19 cellular contexts compared by ENCODE assay signal in genomic region chr22:46447906-46448669, GRCh38.
"Had no signal": no experiment of that assay in that cellular context is flagged by ENCODE, and none has a peak within 500 bp of the region (broad histone marks: within the 10 kb centered on the region; RNA-seq: fewer than 3 reads in every experiment).

No MANE protein-coding gene starts in this region.

- H3K27ac ChIP-seq: body of pancreas, epithelial cell of prostate, left ventricle myocardium inferior, sigmoid colon, thoracic aorta had no signal

- H3K27ac Mint-ChIP-seq: activated CD4-positive, alpha-beta memory T cell treated with anti-CD3 and anti-CD28 coated beads, Interleukin-2, amount 10 ng/mL, durations not matched to agents 7 days and 5 days; activated naive CD8-positive, alpha-beta T cell treated with anti-CD3 and anti-CD28 coated beads, Interleukin-2, amount 10 ng/mL, durations not matched to agents 7 days and 5 days; activated T-helper 17 cell treated with anti-CD3 and anti-CD28 coated beads, Interleukin-2, amount 50 U/mL, for 72 hours; memory B cell; stimulated activated naive B cell treated with anti-CD40 and anti-IgM and Interleukin-4, amounts not matched to agents 10 μg/mL and 1 μg/mL and 100 μg/mL, for 72 hours; T-helper 2 cell treated with Interferon-gamma antibody and Interleukin-4, amounts not matched to agents 5 μg/mL and 100 μg/mL, for 36 hours; WTC11 had no signal

- H3K27me3 Mint-ChIP-seq: activated CD4-positive, alpha-beta memory T cell treated with anti-CD3 and anti-CD28 coated beads, Interleukin-2, amount 10 ng/mL, durations not matched to agents 7 days and 5 days; activated naive CD8-positive, alpha-beta T cell treated with anti-CD3 and anti-CD28 coated beads, Interleukin-2, amount 10 ng/mL, durations not matched to agents 7 days and 5 days had no signal

- H3K9me3 Mint-ChIP-seq: activated CD4-positive, alpha-beta memory T cell treated with anti-CD3 and anti-CD28 coated beads, Interleukin-2, amount 10 ng/mL, durations not matched to agents 7 days and 5 days; activated naive CD8-positive, alpha-beta T cell treated with anti-CD3 and anti-CD28 coated beads, Interleukin-2, amount 10 ng/mL, durations not matched to agents 7 days and 5 days; activated T-helper 17 cell treated with anti-CD3 and anti-CD28 coated beads, Interleukin-2, amount 50 U/mL, for 72 hours; T-helper 2 cell treated with Interferon-gamma antibody and Interleukin-4, amounts not matched to agents 5 μg/mL and 100 μg/mL, for 36 hours; WTC11 had no signal

- H3K4me1 ChIP-seq: sigmoid colon had no signal

- H3K36me3 Mint-ChIP-seq: activated naive CD8-positive, alpha-beta T cell treated with anti-CD3 and anti-CD28 coated beads, Interleukin-2, amount 10 ng/mL, durations not matched to agents 7 days and 5 days; naive B cell; WTC11 had no signal

- H3K27me3 ChIP-seq: body of pancreas had no signal

- H3K9me3 ChIP-seq: body of pancreas, left ventricle myocardium inferior, mucosa of descending colon, sigmoid colon, thoracic aorta had no signal

- H3K4me3 Mint-ChIP-seq: activated CD4-positive, alpha-beta memory T cell treated with anti-CD3 and anti-CD28 coated beads, Interleukin-2, amount 10 ng/mL, durations not matched to agents 7 days and 5 days; activated naive CD8-positive, alpha-beta T cell treated with anti-CD3 and anti-CD28 coated beads, Interleukin-2, amount 10 ng/mL, durations not matched to agents 7 days and 5 days; activated T-helper 17 cell treated with anti-CD3 and anti-CD28 coated beads, Interleukin-2, amount 50 U/mL, for 72 hours; memory B cell; naive B cell; stimulated activated naive B cell treated with anti-CD40 and anti-IgM and Interleukin-4, amounts not matched to agents 10 μg/mL and 1 μg/mL and 100 μg/mL, for 72 hours; T-helper 2 cell treated with Interferon-gamma antibody and Interleukin-4, amounts not matched to agents 5 μg/mL and 100 μg/mL, for 36 hours; WTC11 had no signal

- DNase-seq: activated CD4-positive, alpha-beta memory T cell treated with anti-CD3 and anti-CD28 coated beads, Interleukin-2, amount 10 ng/mL, durations not matched to agents 7 days and 5 days; activated CD4-positive, alpha-beta T cell treated with anti-CD3 and anti-CD28 coated beads for 48 hours; activated naive CD4-positive, alpha-beta T cell; activated naive CD8-positive, alpha-beta T cell treated with anti-CD3 and anti-CD28 coated beads, Interleukin-2, amount 10 ng/mL, durations not matched to agents 7 days and 5 days; activated T-cell treated with anti-CD3 and anti-CD28 coated beads, Interleukin-2, amount 50 U/mL, for 1 hour; body of pancreas; left ventricle myocardium inferior; mucosa of descending colon; naive B cell; occipital lobe; posterior cingulate gyrus; sigmoid colon; stimulated activated naive B cell treated with anti-CD40 and anti-IgM and Interleukin-4, amounts not matched to agents 10 μg/mL and 1 μg/mL and 100 μg/mL, for 72 hours had no signal

- H3K36me3 ChIP-seq: left ventricle myocardium inferior, sigmoid colon, thoracic aorta had no signal

- ATAC-seq: activated T-helper 17 cell treated with anti-CD3 and anti-CD28 coated beads, Interleukin-2, amount 50 U/mL, for 72 hours; body of pancreas; mucosa of descending colon; stimulated activated naive B cell treated with anti-CD40 and anti-IgM and Interleukin-4, amounts not matched to agents 10 μg/mL and 1 μg/mL and 100 μg/mL, for 72 hours; WTC11 had no signal

- H3K4me3 ChIP-seq: body of pancreas, left ventricle myocardium inferior, mucosa of descending colon, sigmoid colon, thoracic aorta had no signal

- H3K4me1 Mint-ChIP-seq: activated CD4-positive, alpha-beta memory T cell treated with anti-CD3 and anti-CD28 coated beads, Interleukin-2, amount 10 ng/mL, durations not matched to agents 7 days and 5 days; activated naive CD8-positive, alpha-beta T cell treated with anti-CD3 and anti-CD28 coated beads, Interleukin-2, amount 10 ng/mL, durations not matched to agents 7 days and 5 days; memory B cell; naive B cell had no signal
